ENCODE assay signal across 29 cellular contexts in genomic region chr10:25117757-25118156, GRCh38. TPM values are rescaled to one million over a fixed set of nuclear protein-coding genes. Genes with fewer than 3 reads are reported as not detected.
"Had no signal": no experiment of that assay in that cellular context is flagged by ENCODE, and none has a peak within 500 bp of the region (broad histone marks: within the 10 kb centered on the region; RNA-seq: fewer than 3 reads in every experiment).

No MANE protein-coding gene starts in this region.

- H3K9me3 Mint-ChIP-seq: dendritic cell treated with granulocyte-macrophage colony-stimulating factor and Interleukin-4, amounts not matched to agents 40 ng/mL and 50 ng/mL, for 4 days; immature natural killer cell; natural killer cell; stimulated activated naive CD8-positive, alpha-beta T cell treated with anti-CD3 and anti-CD28 coated beads, Interleukin-15, amount 100 ng/mL, for 72 hours had no signal

- H3K4me3 Mint-ChIP-seq: dendritic cell treated with granulocyte-macrophage colony-stimulating factor and Interleukin-4, amounts not matched to agents 40 ng/mL and 50 ng/mL, for 4 days; immature natural killer cell; natural killer cell; stimulated activated naive CD8-positive, alpha-beta T cell treated with anti-CD3 and anti-CD28 coated beads, Interleukin-15, amount 100 ng/mL, for 72 hours had no signal

- H3K27ac Mint-ChIP-seq: dendritic cell treated with granulocyte-macrophage colony-stimulating factor and Interleukin-4, amounts not matched to agents 40 ng/mL and 50 ng/mL, for 4 days; immature natural killer cell; natural killer cell; stimulated activated naive CD8-positive, alpha-beta T cell treated with anti-CD3 and anti-CD28 coated beads, Interleukin-15, amount 100 ng/mL, for 72 hours had no signal

- H3K36me3 Mint-ChIP-seq: immature natural killer cell, natural killer cell had no signal

- H3K27ac ChIP-seq: colonic mucosa, esophagus muscularis mucosa, lower lobe of right lung, prostate gland, right atrium auricular region, suprapubic skin, transverse colon, upper lobe of right lung, uterus had no signal

- H3K9me3 ChIP-seq: colonic mucosa, esophagus muscularis mucosa, lower lobe of right lung, prostate gland, right atrium auricular region, suprapubic skin, transverse colon, upper lobe of right lung, uterus had no signal

- H3K36me3 ChIP-seq: colonic mucosa, esophagus muscularis mucosa, lower lobe of right lung, prostate gland, right atrium auricular region, suprapubic skin, transverse colon, upper lobe of right lung, uterus had no signal

- H3K4me3 ChIP-seq: colonic mucosa, esophagus muscularis mucosa, lower lobe of right lung, prostate gland, right atrium auricular region, smooth muscle cell, suprapubic skin, transverse colon, upper lobe of right lung, uterus had no signal

- H3K4me1 Mint-ChIP-seq: immature natural killer cell had no signal

- DNase-seq: colonic mucosa; effector memory CD4-positive, alpha-beta T cell; hypothalamus; immature natural killer cell; islet precursor cell; kidney glomerular epithelial cell; left colon; left ventricle myocardium superior; lower lobe of right lung; natural killer cell; nucleus accumbens; stimulated activated CD4-positive, alpha-beta T cell treated with anti-CD3 and anti-CD28 coated beads, Interleukin-12 subunit alpha, Interleukin-12 subunit beta, amount 100 ng/mL, for 4 hours; stimulated activated CD4-positive, alpha-beta T cell treated with anti-CD3 and anti-CD28 coated beads, Interleukin-1b, Interleukin-23, amount 100 ng/mL, for 48 hours; stimulated activated CD4-positive, alpha-beta T cell treated with anti-CD3 and anti-CD28 coated beads, Interleukin-4, amount 100 ng/mL, for 1 hour; stimulated activated CD8-positive, alpha-beta memory T cell treated with anti-CD3 and anti-CD28 coated beads, Interleukin-4, amount 100 ng/mL, for 48 hours; stimulated activated naive CD4-positive, alpha-beta T cell; stimulated activated naive CD8-positive, alpha-beta T cell treated with anti-CD3 and anti-CD28 coated beads, Interleukin-15, amount 100 ng/mL, for 72 hours; transverse colon; upper lobe of right lung; uterus had no signal

- H3K27me3 ChIP-seq: colonic mucosa, right atrium auricular region, transverse colon, uterus had no signal

RNA-seq across cellular contexts. Expression of gene GPR158, which starts 57.0 kb away (rescaled TPM):
- total RNA-seq: endothelial cell of umbilical vein, epithelial cell of proximal tubule, left ventricle myocardium superior, natural killer cell, right atrium auricular region, upper lobe of right lung had no signal
- polyA plus RNA-seq: endothelial cell of umbilical vein, fibroblast of lung, immature natural killer cell had no signal
